In the genomic region with DNA sequence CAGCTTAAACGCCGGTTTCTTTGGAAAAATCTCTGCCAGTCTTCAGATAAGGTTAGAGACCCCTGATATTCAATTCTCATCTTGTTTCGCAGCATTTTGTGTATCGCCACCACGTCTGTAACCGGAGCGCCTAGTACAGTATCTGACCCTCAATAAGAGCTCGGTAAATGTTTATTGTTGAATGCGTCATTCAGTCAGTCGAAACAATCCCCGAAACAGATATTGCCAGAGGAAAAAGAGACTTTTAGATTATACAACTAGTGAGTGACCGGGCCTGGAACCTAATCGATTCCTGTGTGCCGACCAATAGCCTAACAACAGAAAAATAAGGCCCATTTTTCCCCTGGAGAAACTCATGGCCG, we compare ENCODE assay signal across 1 cellular context.
TF ChIP-seq lines count a peak whose summit lies in the region.

No MANE protein-coding gene starts in this region.

TF ChIP-seq in GM12878, 131 proteins besides CTCF, POLR2A, EP300 and RAD21:
- TF ChIP-seq, protein P1, sequence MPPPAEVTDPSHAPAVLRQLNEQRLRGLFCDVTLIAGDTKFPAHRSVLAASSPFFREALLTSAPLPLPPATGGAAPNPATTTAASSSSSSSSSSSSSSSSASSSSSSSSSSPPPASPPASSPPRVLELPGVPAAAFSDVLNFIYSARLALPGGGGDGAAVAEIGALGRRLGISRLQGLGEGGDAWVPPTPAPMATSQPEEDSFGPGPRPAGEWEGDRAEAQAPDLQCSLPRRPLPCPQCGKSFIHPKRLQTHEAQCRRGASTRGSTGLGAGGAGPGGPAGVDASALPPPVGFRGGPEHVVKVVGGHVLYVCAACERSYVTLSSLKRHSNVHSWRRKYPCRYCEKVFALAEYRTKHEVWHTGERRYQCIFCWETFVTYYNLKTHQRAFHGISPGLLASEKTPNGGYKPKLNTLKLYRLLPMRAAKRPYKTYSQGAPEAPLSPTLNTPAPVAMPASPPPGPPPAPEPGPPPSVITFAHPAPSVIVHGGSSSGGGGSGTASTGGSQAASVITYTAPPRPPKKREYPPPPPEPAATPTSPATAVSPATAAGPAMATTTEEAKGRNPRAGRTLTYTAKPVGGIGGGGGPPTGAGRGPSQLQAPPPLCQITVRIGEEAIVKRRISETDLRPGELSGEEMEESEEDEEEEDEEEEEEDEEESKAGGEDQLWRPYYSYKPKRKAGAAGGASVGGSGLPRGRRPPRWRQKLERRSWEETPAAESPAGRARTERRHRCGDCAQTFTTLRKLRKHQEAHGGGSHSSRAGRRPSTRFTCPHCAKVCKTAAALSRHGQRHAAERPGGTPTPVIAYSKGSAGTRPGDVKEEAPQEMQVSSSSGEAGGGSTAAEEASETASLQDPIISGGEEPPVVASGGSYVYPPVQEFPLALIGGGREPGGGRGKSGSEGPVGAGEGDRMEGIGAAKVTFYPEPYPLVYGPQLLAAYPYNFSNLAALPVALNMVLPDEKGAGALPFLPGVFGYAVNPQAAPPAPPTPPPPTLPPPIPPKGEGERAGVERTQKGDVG (CRISPR knock-in tag; IDR thresholded peaks at IDR 0.05), result no peak
- no peak for TF ChIP-seq KAT2A (conservative IDR thresholded peaks at IDR 0.05; ENCODE audit: control insufficient read depth, low read depth, low read length)
- TF ChIP-seq ZNF207 (IDR thresholded peaks at IDR 0.05; ENCODE audit: borderline replicate concordance), result no peak
- no peak for TF ChIP-seq NR2F1 (conservative IDR thresholded peaks at IDR 0.05)
TF ChIP-seq in GM12878: peak in this region for 0.
